31 cellular contexts compared by ENCODE assay signal in genomic region chr14:92049781-92050180, GRCh38. TPM values are rescaled to one million over a fixed set of nuclear protein-coding genes. Genes with fewer than 3 reads are reported as not detected.
A peak's percentile ranks its signal among the peaks of the same experiment; 100 is the strongest.
DNase-seq lines count a peak whose midpoint lies in the region; ATAC-seq, FAIRE-seq and TF ChIP-seq lines count a peak whose summit lies in the region.
"Had no signal": no experiment of that assay in that cellular context is flagged by ENCODE, and none has a peak within 500 bp of the region (broad histone marks: within the 10 kb centered on the region; RNA-seq: fewer than 3 reads in every experiment).

No MANE protein-coding gene starts in this region.

- TF ChIP-seq POLR2A in K562 (conservative IDR thresholded peaks at IDR 0.05), result no peak

- H3K27ac ChIP-seq in K562 (ENCODE audit: extremely low read depth, low read depth, low read length), result no peak overlapping the region
- no peak overlapping the region for H3K27ac ChIP-seq in osteoblast (ENCODE audit: low read depth, low read length)
- H3K27ac ChIP-seq: 22Rv1; A549; BLaER1; BLaER1 treated with 17β-estradiol and CSF1 and Interleukin-3, amounts not matched to agents 10 nM and 100 nM; C4-2B had no signal

- DNase-seq in K562 (ENCODE audit: extremely low read depth in 1 of 4, low spot score in 3 of 4) (no peak), osteoblast (ENCODE audit: insufficient read length, low spot score, missing footprints) (peak; percentile 6), NCI-H1092 (lab: John Stamatoyannopoulos, UW) (no peak)
- DNase-seq: 8988T; ACHN; AML-193; BE2C; C1 segment of cervical spinal cord; Caco-2; Calu3; CD4-positive, alpha-beta memory T cell; CD4-positive, alpha-beta T cell; CD4-positive, CD25-positive, alpha-beta regulatory T cell; CD8-positive, alpha-beta memory T cell; CD8-positive, alpha-beta T cell; COR-L47; DMS 273 treated with DMSO at 0.1 percent for 48 hours; DMS153; DMS53; DMS79; DMS79 treated with DMSO at 0.1 percent for 48 hours; DND-41; EL had no signal

- H3K79me2 ChIP-seq in K562 (ENCODE audit: control insufficient read depth, insufficient read depth, low read length) (no peaks in the 10 kb centered on the region), osteoblast (ENCODE audit: insufficient read depth, low read length) (no peaks in the 10 kb centered on the region)

- 32% methylated on average over 2 of the region's 3 CpGs for WGBS in K562 (ENCODE audit: insufficient coverage, low coverage, missing lambda C conversion rate)

- CTCF ChIA-PET in K562 (lab: Yijun Ruan, JAX; ENCODE audit: low intra/inter-chr PET ratio), result no interaction called here

- no peaks in the 10 kb centered on the region for H3K9me3 ChIP-seq in K562 (replicated peaks; ENCODE audit: control insufficient read depth, insufficient read depth, low read depth, low read length)
- H3K9me3 ChIP-seq in osteoblast (ENCODE audit: low read depth, low read length), result no peaks in the 10 kb centered on the region
- H3K9me3 ChIP-seq: A549, BE2C, Caco-2 had no signal

- H3K4me1 ChIP-seq in K562 (replicated peaks in 1 of 2; ENCODE audit: control insufficient read depth in 2 of 2, insufficient read depth in 2 of 2, low read length in 2 of 2) (no peaks in the 10 kb centered on the region), osteoblast (ENCODE audit: insufficient read depth, low read length) (no peaks in the 10 kb centered on the region)
- H3K4me1 ChIP-seq: A549; BE2C; BLaER1; BLaER1 treated with 17β-estradiol and CSF1 and Interleukin-3, amounts not matched to agents 10 nM and 100 nM; Caco-2 had no signal

- H3K4me3 ChIP-seq in K562, result no peak overlapping the region
- no peak overlapping the region for H3K4me3 ChIP-seq in osteoblast (ENCODE audit: insufficient read depth, low read length)
- H3K4me3 ChIP-seq: A549; BLaER1; BLaER1 treated with 17β-estradiol and CSF1 and Interleukin-3, amounts not matched to agents 10 nM and 100 nM had no signal

- BruUV-seq in K562 (replicated peaks; lab: Mats Ljungman, UMichigan), result no TSS peak

- ATAC-seq in K562 (no peak), HG02610 (IDR thresholded peaks at IDR 0.05; ENCODE audit: unreplicated experiment) (no peak)
- ATAC-seq: A549; CD8-positive, alpha-beta T cell had no signal

- no peaks in the 10 kb centered on the region for H4K20me1 ChIP-seq in K562 (replicated peaks; ENCODE audit: control insufficient read depth, insufficient read depth, low read length)
- H4K20me1 ChIP-seq in osteoblast (ENCODE audit: insufficient read depth, low read length), result no peaks in the 10 kb centered on the region
- H4K20me1 ChIP-seq: BLaER1; BLaER1 treated with 17β-estradiol and CSF1 and Interleukin-3, amounts not matched to agents 10 nM and 100 nM had no signal

- TF ChIP-seq CTCF in K562 (IDR thresholded peaks at IDR 0.05 in 2 of 3, conservative IDR thresholded peaks at IDR 0.05 in 1 of 3; ENCODE audit: insufficient read depth in 2 of 3, low read depth in 1 of 3, low read length in 3 of 3) (no peak), osteoblast (IDR thresholded peaks at IDR 0.05; ENCODE audit: extremely low read depth, low read depth, low read length) (no peak)

- H3K4me2 ChIP-seq in K562 (ENCODE audit: insufficient read depth, low read length) (no peak overlapping the region), osteoblast (ENCODE audit: insufficient read depth, low read length) (no peak overlapping the region)
- H3K4me2 ChIP-seq: A549; BLaER1; BLaER1 treated with 17β-estradiol and CSF1 and Interleukin-3, amounts not matched to agents 10 nM and 100 nM had no signal

- POLR2A ChIA-PET in K562 (lab: Yijun Ruan, JAX), result no interaction called here

- H3K27me3 ChIP-seq in K562 (ENCODE audit: control insufficient read depth in 2 of 2, insufficient read depth in 2 of 2, low read length in 2 of 2), result no peaks in the 10 kb centered on the region
- no peaks in the 10 kb centered on the region for H3K27me3 ChIP-seq in osteoblast (ENCODE audit: insufficient read depth, low read length)
- H3K27me3 ChIP-seq: BE2C; BLaER1; BLaER1 treated with 17β-estradiol and CSF1 and Interleukin-3, amounts not matched to agents 10 nM and 100 nM had no signal

- in situ Hi-C loops in K562 (cut with MboI), result no loop called here

- no peak for FAIRE-seq in K562 (lab: Jason Lieb, UNC)
- FAIRE-seq: A204.1, A549, D721Med had no signal

- H2AFZ ChIP-seq in K562 (ENCODE audit: low read depth, low read length), result no peak overlapping the region
- no peak overlapping the region for H2AFZ ChIP-seq in osteoblast (ENCODE audit: low read length)

- H3K9me1 ChIP-seq in K562 (ENCODE audit: control insufficient read depth, insufficient read depth, low read length), result no peaks in the 10 kb centered on the region

- intact Hi-C loops in K562 (cut with micrococcal nuclease), result no loop called here

- H3K9ac ChIP-seq in K562 (ENCODE audit: insufficient read depth in 1 of 2, low read depth in 2 of 2, low read length in 2 of 2), result no peak overlapping the region
- H3K9ac ChIP-seq: BLaER1; BLaER1 treated with 17β-estradiol and CSF1 and Interleukin-3, amounts not matched to agents 10 nM and 100 nM had no signal

- TF ChIP-seq RAD21 in K562 (CRISPR knock-in tag; conservative IDR thresholded peaks at IDR 0.05 in 1 of 2, IDR thresholded peaks at IDR 0.05 in 1 of 2), result no peak

- TF ChIP-seq EP300 in K562 (IDR thresholded peaks at IDR 0.05; ENCODE audit: low read length), result no peak

- no peaks in the 10 kb centered on the region for H3K36me3 ChIP-seq in K562 (ENCODE audit: control insufficient read depth, insufficient read depth, low read length)
- no peaks in the 10 kb centered on the region for H3K36me3 ChIP-seq in osteoblast (ENCODE audit: insufficient read depth, low read length)
- H3K36me3 ChIP-seq: BE2C had no signal

TF ChIP-seq in K562, 482 proteins besides CTCF, POLR2A, EP300 and RAD21 (continues in another document):
- TF ChIP-seq BRF2 (IDR thresholded peaks at IDR 0.05; ENCODE audit: borderline replicate concordance, insufficient read depth, insufficient read length) (no peak), CBX3 (IDR thresholded peaks at IDR 0.05; ENCODE audit: borderline replicate concordance in 1 of 2, low read length in 2 of 2) (0 out of 3 replicates have a peak, but pooled peaks of 1 of the 2 experiments have one; percentile 18), ZNF140 (CRISPR knock-in tag; IDR thresholded peaks at IDR 0.05) (no peak), ZNF212 (CRISPR knock-in tag; IDR thresholded peaks at IDR 0.05) (no peak), FOXP1 (CRISPR knock-in tag; IDR thresholded peaks at IDR 0.05) (no peak), L3MBTL2 (IDR thresholded peaks at IDR 0.05) (no peak)

RNA-seq across cellular contexts. Expression of gene TRIP11, which starts 9.9 kb away (rescaled TPM):
- total RNA-seq in K562 (2011; cell fraction: chromatin; rRNA removed; ENCODE audit: low replicate concordance), result 26.6 and 45.7 TPM in 2 replicates
- total RNA-seq in K562 (2011; cell fraction: nucleolus; rRNA removed), result 4.7 and 4.9 TPM in 2 replicates
- total RNA-seq in K562 (2011; cell fraction: nucleoplasm; rRNA removed), result 9.9 and 12.4 TPM in 2 replicates
- 5.4 and 6.9 TPM in 2 replicates for total RNA-seq in K562 (2014; rRNA removed)
- total RNA-seq in K562 (2014; rRNA removed; fragmentation: Illumina TruSeq; extraction: Trizol), result 12.4 and 14.4 TPM in 2 replicates
- 12.8 and 14.7 TPM in 2 replicates for total RNA-seq in K562 (2015; rRNA removed; fragmentation: Illumina TruSeq; extraction: Trizol)
- total RNA-seq in K562 (2021), result 20.0 and 20.8 TPM in 2 replicates
- 10.9 and 11.9 TPM in 2 replicates for polyA plus RNA-seq in K562 (2011; rRNA removed)
- 3.4 and 4.4 TPM in 2 replicates for polyA plus RNA-seq in K562 (2011; cell fraction: cytosol; rRNA removed)
- 11.3 and 12.1 TPM in 2 replicates for polyA plus RNA-seq in K562 (2011; cell fraction: nucleus; rRNA removed)
- 6.6 and 7.2 TPM in 2 replicates for polyA plus RNA-seq in K562 (2012)
- polyA plus RNA-seq in K562 (2014; fragmentation: Illumina TruSeq; extraction: Trizol), result 5.1 and 9.7 TPM in 2 replicates
- 10 to 100 TPM in 1 of 2 experiments, 1 to 10 TPM in 1; 7.4 to 14.6 TPM for polyA plus RNA-seq in K562 (2014; fragmentation: Nextera tagmentation; extraction: Ambion mirVana)
- polyA plus RNA-seq in K562 (2014; rRNA removed), result 4.0 and 5.0 TPM in 2 replicates
- polyA minus RNA-seq in K562 (2011; rRNA and poly(A)+ RNA removed), result 46.6 and 57.6 TPM in 2 replicates
- polyA minus RNA-seq in K562 (2011; cell fraction: cytosol; rRNA and poly(A)+ RNA removed), result 13.1 and 19.3 TPM in 2 replicates
- polyA minus RNA-seq in K562 (2011; cell fraction: nucleus; rRNA and poly(A)+ RNA removed), result 7.3 and 44.1 TPM in 2 replicates
- 38.0 and 46.9 TPM in 2 replicates for total RNA-seq in osteoblast

RNA-seq across cellular contexts. Expression of gene ATXN3, which starts 56.6 kb away (rescaled TPM):
- 31.7 and 52.7 TPM in 2 replicates for total RNA-seq in K562 (2011; cell fraction: chromatin; rRNA removed; ENCODE audit: low replicate concordance)
- 13.0 and 13.8 TPM in 2 replicates for total RNA-seq in K562 (2011; cell fraction: nucleolus; rRNA removed)
- total RNA-seq in K562 (2011; cell fraction: nucleoplasm; rRNA removed), result 19.4 and 24.2 TPM in 2 replicates
- 14.6 and 16.5 TPM in 2 replicates for total RNA-seq in K562 (2014; rRNA removed)
- total RNA-seq in K562 (2014; rRNA removed; fragmentation: Illumina TruSeq; extraction: Trizol), result 25.0 and 32.5 TPM in 2 replicates
- 11.8 and 12.8 TPM in 2 replicates for total RNA-seq in K562 (2015; rRNA removed; fragmentation: Illumina TruSeq; extraction: Trizol)
- total RNA-seq in K562 (2021), result 11.3 and 12.6 TPM in 2 replicates
- polyA plus RNA-seq in K562 (2011; rRNA removed), result 11.2 and 18.2 TPM in 2 replicates
- polyA plus RNA-seq in K562 (2011; cell fraction: cytosol; rRNA removed), result 1.7 and 4.5 TPM in 2 replicates
- polyA plus RNA-seq in K562 (2011; cell fraction: nucleus; rRNA removed), result 5.8 and 6.2 TPM in 2 replicates
- 7.9 and 17.4 TPM in 2 replicates for polyA plus RNA-seq in K562 (2012)
- polyA plus RNA-seq in K562 (2014; fragmentation: Illumina TruSeq; extraction: Trizol), result 11.3 and 14.2 TPM in 2 replicates
- 10 to 100 TPM; 14.0 to 18.0 TPM for polyA plus RNA-seq in K562 (2014; fragmentation: Nextera tagmentation; extraction: Ambion mirVana)
- polyA plus RNA-seq in K562 (2014; rRNA removed), result 12.7 and 17.6 TPM in 2 replicates
- 41.7 and 41.9 TPM in 2 replicates for polyA minus RNA-seq in K562 (2011; rRNA and poly(A)+ RNA removed)
- 4.5 and 10.7 TPM in 2 replicates for polyA minus RNA-seq in K562 (2011; cell fraction: cytosol; rRNA and poly(A)+ RNA removed)
- polyA minus RNA-seq in K562 (2011; cell fraction: nucleus; rRNA and poly(A)+ RNA removed), result 6.2 and 11.1 TPM in 2 replicates
- total RNA-seq in osteoblast, result 24.6 and 28.9 TPM in 2 replicates
